Comparison of ENCODE assay signal across 8 cellular contexts in genomic region chr17:46179375-46179999, GRCh38.
A peak's percentile ranks its signal among the peaks of the same experiment; 100 is the strongest.
DNase-seq lines count a peak whose midpoint lies in the region; ATAC-seq lines count a peak whose summit lies in the region.

No MANE protein-coding gene starts in this region.

- H3K9me3 Mint-ChIP-seq in activated T-cell treated with anti-CD3 and anti-CD28 coated beads, Interleukin-2, amount 50 U/mL, for 24 hours = no peaks in the 10 kb centered on the region
- H3K9me3 Mint-ChIP-seq in stimulated activated naive B cell treated with anti-CD40 and anti-IgM and Interleukin-4, amounts not matched to agents 10 μg/mL and 1 μg/mL and 100 μg/mL, for 72 hours = no peaks in the 10 kb centered on the region

- peak; percentile 84 for ATAC-seq in stimulated activated naive B cell treated with anti-CD40 and anti-IgM and Interleukin-4, amounts not matched to agents 10 μg/mL and 1 μg/mL and 100 μg/mL, for 72 hours (replicated peaks)
- no peak for ATAC-seq in GM21619 (IDR thresholded peaks at IDR 0.05; ENCODE audit: unreplicated experiment)

- H3K4me3 Mint-ChIP-seq in activated T-cell treated with anti-CD3 and anti-CD28 coated beads, Interleukin-2, amount 50 U/mL, for 24 hours = peak overlapping the region; percentile 30
- H3K4me3 Mint-ChIP-seq in stimulated activated naive B cell treated with anti-CD40 and anti-IgM and Interleukin-4, amounts not matched to agents 10 μg/mL and 1 μg/mL and 100 μg/mL, for 72 hours = peak overlapping the region; percentile 25 to 61

- H3K27ac ChIP-seq in epithelial cell of prostate = peak overlapping the region; percentile 7

- H3K4me1 Mint-ChIP-seq in activated T-cell treated with anti-CD3 and anti-CD28 coated beads, Interleukin-2, amount 50 U/mL, for 24 hours (ENCODE audit: low read depth) = peaks cover 88% of the 10 kb centered on the region
- peaks cover 57 to 86% of the 10 kb centered on the region in 2 donors for H3K4me1 Mint-ChIP-seq in stimulated activated naive B cell treated with anti-CD40 and anti-IgM and Interleukin-4, amounts not matched to agents 10 μg/mL and 1 μg/mL and 100 μg/mL, for 72 hours

- H3K36me3 Mint-ChIP-seq in activated T-cell treated with anti-CD3 and anti-CD28 coated beads, Interleukin-2, amount 50 U/mL, for 24 hours (ENCODE audit: low read depth) = peaks cover 14% of the 10 kb centered on the region
- H3K36me3 Mint-ChIP-seq in stimulated activated naive B cell treated with anti-CD40 and anti-IgM and Interleukin-4, amounts not matched to agents 10 μg/mL and 1 μg/mL and 100 μg/mL, for 72 hours = peaks cover 7 to 29% of the 10 kb centered on the region in 2 donors

- H3K27me3 Mint-ChIP-seq in activated T-cell treated with anti-CD3 and anti-CD28 coated beads, Interleukin-2, amount 50 U/mL, for 24 hours = no peaks in the 10 kb centered on the region
- H3K27me3 Mint-ChIP-seq in stimulated activated naive B cell treated with anti-CD40 and anti-IgM and Interleukin-4, amounts not matched to agents 10 μg/mL and 1 μg/mL and 100 μg/mL, for 72 hours = no peaks in the 10 kb centered on the region

- peak overlapping the region; percentile 71 for H3K27ac Mint-ChIP-seq in activated T-cell treated with anti-CD3 and anti-CD28 coated beads, Interleukin-2, amount 50 U/mL, for 24 hours
- H3K27ac Mint-ChIP-seq in stimulated activated naive B cell treated with anti-CD40 and anti-IgM and Interleukin-4, amounts not matched to agents 10 μg/mL and 1 μg/mL and 100 μg/mL, for 72 hours = peak overlapping the region; percentile 10

- DNase-seq in activated T-cell treated with anti-CD3 and anti-CD28 coated beads, Interleukin-2, amount 50 U/mL, for 24 hours = no peak
- DNase-seq in activated T-cell treated with anti-CD3 and anti-CD28 coated beads for 4 hours = no peak
- peak; percentile 97 for DNase-seq in MV-4-11 (lab: John Stamatoyannopoulos, UW)
- DNase-seq in epithelial cell of prostate (ENCODE audit: low read depth, low spot score) = no peak
- no peak for DNase-seq in stimulated activated naive B cell treated with anti-CD40 and anti-IgM and Interleukin-4, amounts not matched to agents 10 μg/mL and 1 μg/mL and 100 μg/mL, for 72 hours
- no peak for DNase-seq in HPDE6-E6E7 (ENCODE audit: extremely low spot score)
- no peak for DNase-seq in AG08395 (ENCODE audit: low spot score)
